Comparison of ENCODE assay signal across 8 cellular contexts in genomic region chr14:75249251-75249957, GRCh38.
A peak's percentile ranks its signal among the peaks of the same experiment; 100 is the strongest.
DNase-seq lines count a peak whose midpoint lies in the region; ATAC-seq, FAIRE-seq and TF ChIP-seq lines count a peak whose summit lies in the region.

No MANE protein-coding gene starts in this region.

- H3K9me3 ChIP-seq in WERI-Rb-1 (ENCODE audit: severe bottlenecking): no peaks in the 10 kb centered on the region

- no peak for TF ChIP-seq CTCF in WERI-Rb-1 (IDR thresholded peaks at IDR 0.05; ENCODE audit: low read depth, low read length)

- no peak overlapping the region for H3K27ac ChIP-seq in WERI-Rb-1

- DNase-seq in GM18507 (ENCODE audit: extremely low spot score, insufficient read length, low read depth) (peak; percentile 66), NCI-H187 (lab: John Stamatoyannopoulos, UW) (peak; percentile 59 to 82), iPS-NIHi7 (ENCODE audit: extremely low spot score) (peak; percentile 25), GF-D8 (lab: John Stamatoyannopoulos, UW) (no peak), WERI-Rb-1 (no peak)
- DNase-seq in activated CD4-positive, alpha-beta T cell treated with anti-CD3 and anti-CD28 coated beads, Interleukin-2, amount 50 U/mL, for 48 hours: peak; percentile 75 to 84
- DNase-seq in stimulated activated CD8-positive, alpha-beta memory T cell treated with anti-CD3 and anti-CD28 coated beads, Interleukin-4, amount 100 ng/mL, for 48 hours: peak; percentile 87

- peak; percentile 99 for FAIRE-seq in GM18507 (lab: Jason Lieb, UNC)

- H3K36me3 ChIP-seq in WERI-Rb-1: no peaks in the 10 kb centered on the region

- no peaks in the 10 kb centered on the region for H3K27me3 ChIP-seq in WERI-Rb-1 (ENCODE audit: insufficient read depth, low read depth, severe bottlenecking)

- ATAC-seq in HG02588 (IDR thresholded peaks at IDR 0.05; ENCODE audit: unreplicated experiment): peak; percentile 80

- no peak overlapping the region for H3K4me3 ChIP-seq in WERI-Rb-1 (ENCODE audit: low read depth, low read length)

Comparison
In these comparisons a context has a peak if more than half of its experiments do, and no peak if none do; other contexts are left out.
1. DNase-seq: peak in GM18507 (single experiment), NCI-H187 (2 of 2), activated CD4-positive, alpha-beta T cell treated with anti-CD3 and anti-CD28 coated beads, Interleukin-2, amount 50 U/mL, for 48 hours (2 of 2), iPS-NIHi7 (single experiment) and stimulated activated CD8-positive, alpha-beta memory T cell treated with anti-CD3 and anti-CD28 coated beads, Interleukin-4, amount 100 ng/mL, for 48 hours (single experiment); none in GF-D8 (single experiment) and WERI-Rb-1 (single experiment).